ENCODE assay signal across 11 cellular contexts in the genomic region with DNA sequence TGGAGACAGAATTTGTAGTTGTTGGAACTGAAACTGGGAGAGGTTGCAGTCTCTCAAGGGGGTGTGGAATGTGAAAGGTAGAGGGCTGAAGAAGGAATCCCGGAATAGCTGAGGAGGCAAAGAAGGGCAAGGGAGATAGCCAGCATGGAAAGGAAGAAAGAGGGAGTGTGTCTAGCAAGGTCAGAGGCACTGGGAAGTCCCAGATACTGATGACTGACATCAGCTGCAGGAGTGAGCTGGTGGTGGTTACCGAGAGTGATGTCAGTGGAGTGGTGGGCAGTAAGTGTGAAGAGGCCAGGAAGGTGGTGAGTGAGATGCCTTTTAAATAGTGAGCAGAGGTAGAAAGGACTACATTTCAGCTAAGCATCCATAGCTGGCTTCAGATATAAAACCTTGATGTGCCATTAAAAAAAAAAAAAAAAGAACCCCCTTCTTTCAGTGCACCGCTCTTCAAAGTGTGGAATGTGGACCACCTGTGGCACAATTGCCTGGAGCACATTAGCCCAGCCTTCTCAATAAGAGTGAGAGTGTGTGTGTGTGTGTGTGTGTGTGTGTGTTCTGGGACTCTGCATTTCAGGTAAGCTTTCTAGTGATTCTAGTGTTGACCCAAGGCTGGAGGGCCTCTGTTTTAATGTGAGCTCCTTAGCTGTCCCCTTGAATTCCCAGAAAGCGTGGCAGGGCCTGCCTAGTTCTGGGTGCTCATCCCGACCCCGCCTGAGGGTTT. TPM values are rescaled to one million over a fixed set of nuclear protein-coding genes. Genes with fewer than 3 reads are reported as not detected.
DNase-seq lines count a peak whose midpoint lies in the region; ATAC-seq, FAIRE-seq and TF ChIP-seq lines count a peak whose summit lies in the region.
"Had no signal": no experiment of that assay in that cellular context is flagged by ENCODE, and none has a peak within 500 bp of the region (broad histone marks: within the 10 kb centered on the region; RNA-seq: fewer than 3 reads in every experiment).

No MANE protein-coding gene starts in this region.

- TF ChIP-seq CTCF in heart right ventricle (IDR thresholded peaks at IDR 0.05) = no peak

- WGBS in heart right ventricle, 2 donors = 89 to 91% methylated on average over 6 of the region's 6 CpGs

- H3K27ac ChIP-seq in heart right ventricle = no peak overlapping the region

- H3K27me3 Mint-ChIP-seq in activated T-cell treated with anti-CD3 and anti-CD28 coated beads, Interleukin-2, amount 50 U/mL, for 24 hours = no peaks in the 10 kb centered on the region

- H3K9me3 Mint-ChIP-seq in activated T-cell treated with anti-CD3 and anti-CD28 coated beads, Interleukin-2, amount 50 U/mL, for 24 hours = no peaks in the 10 kb centered on the region
- H3K9me3 Mint-ChIP-seq: HFFc6 had no signal

- peaks cover 82% of the 10 kb centered on the region for H3K36me3 Mint-ChIP-seq in activated T-cell treated with anti-CD3 and anti-CD28 coated beads, Interleukin-2, amount 50 U/mL, for 24 hours (ENCODE audit: low read depth)

- peaks cover 0 to 99% (median 38%) of the 10 kb centered on the region in 9 donors for H3K36me3 ChIP-seq in heart right ventricle

- peak overlapping the region; percentile 18 for H3K4me3 Mint-ChIP-seq in activated T-cell treated with anti-CD3 and anti-CD28 coated beads, Interleukin-2, amount 50 U/mL, for 24 hours
- H3K4me3 Mint-ChIP-seq: HFFc6 had no signal

- intact Hi-C loops in heart right ventricle (cut with DNase I) = no loop called here

- H3K27ac Mint-ChIP-seq in activated T-cell treated with anti-CD3 and anti-CD28 coated beads, Interleukin-2, amount 50 U/mL, for 24 hours = peak overlapping the region; percentile 85
- H3K27ac Mint-ChIP-seq: HFFc6 had no signal

- peak; percentile 52 for ATAC-seq in HG02852 (IDR thresholded peaks at IDR 0.05; ENCODE audit: unreplicated experiment)
- no peak for ATAC-seq in heart right ventricle

- peak; percentile 61 for FAIRE-seq in GM18507 (lab: Jason Lieb, UNC)

- DNase-seq in GM18507 (ENCODE audit: extremely low spot score, insufficient read length, low read depth) (peak; percentile 17), hypothalamus (lab: John Stamatoyannopoulos, UW) (no peak), NCI-H1436 treated with DMSO at 0.1 percent for 48 hours (lab: John Stamatoyannopoulos, UW) (no peak), heart right ventricle (no peak), OCI-M1 (lab: John Stamatoyannopoulos, UW) (no peak)
- DNase-seq in activated T-cell treated with anti-CD3 and anti-CD28 coated beads, Interleukin-2, amount 50 U/mL, for 24 hours = peak; percentile 53
- DNase-seq in stimulated activated CD4-positive, alpha-beta T cell treated with anti-CD3 and anti-CD28 coated beads, Interleukin-1b, Interleukin-23, amount 100 ng/mL, for 24 hours (ENCODE audit: low read depth in 4 of 4, low spot score in 1 of 4) = peak; percentile 5 to 38 (median 20)
- DNase-seq: effector CD8-positive, alpha-beta T cell; HFFc6; NCI-H446 had no signal

- no peaks in the 10 kb centered on the region for H3K27me3 ChIP-seq in heart right ventricle

- H3K4me3 ChIP-seq in heart right ventricle = no peak overlapping the region

- no peaks in the 10 kb centered on the region for H3K4me1 ChIP-seq in heart right ventricle

- peaks cover 35% of the 10 kb centered on the region for H3K4me1 Mint-ChIP-seq in activated T-cell treated with anti-CD3 and anti-CD28 coated beads, Interleukin-2, amount 50 U/mL, for 24 hours (ENCODE audit: low read depth)

- no peaks in the 10 kb centered on the region for H3K9me3 ChIP-seq in heart right ventricle

RNA-seq across cellular contexts. Expression of a gene that starts 8.5 kb away (rescaled TPM):
- total RNA-seq in heart right ventricle = 10 to 100 TPM; 22.0 to 39.2 (median 30.7) TPM
- polyA plus RNA-seq in heart right ventricle = 10 to 100 TPM; 18.1 to 57.8 TPM

RNA-seq across cellular contexts. Expression of a gene that starts 8.6 kb away (rescaled TPM):
- total RNA-seq in heart right ventricle = 10 to 100 TPM in 9 of 10 donors, 1 to 10 TPM in 1; 9.9 to 14.4 (median 12.8) TPM
- polyA plus RNA-seq in heart right ventricle = 1 to 10 TPM; 7.3 to 9.6 TPM

RNA-seq across cellular contexts. Expression of a gene that starts 55.0 kb away (rescaled TPM):
- total RNA-seq in heart right ventricle = 10 to 100 TPM; 28.4 to 59.2 (median 42.4) TPM
- polyA plus RNA-seq in heart right ventricle = 10 to 100 TPM; 22.6 to 85.6 TPM

Comparison
In these comparisons a context has a peak if more than half of its experiments do, and no peak if none do; other contexts are left out.
1. DNase-seq: peak in GM18507 (single experiment), activated T-cell treated with anti-CD3 and anti-CD28 coated beads, Interleukin-2, amount 50 U/mL, for 24 hours (single experiment) and stimulated activated CD4-positive, alpha-beta T cell treated with anti-CD3 and anti-CD28 coated beads, Interleukin-1b, Interleukin-23, amount 100 ng/mL, for 24 hours (4 of 4); none in hypothalamus (0 of 51), NCI-H1436 treated with DMSO at 0.1 percent for 48 hours (single experiment), heart right ventricle (0 of 2) and OCI-M1 (single experiment).